1 cellular context compared by ENCODE assay signal in genomic region chr1:160400284-160400645, GRCh38.
TF ChIP-seq lines count a peak whose summit lies in the region.

Gene VANGL2, plus strand, starts transcription at chr1:160400564. Its CDS starts 15,274 bp downstream, at chr1:160415838.

TF ChIP-seq in HEK293, 187 proteins besides CTCF, POLR2A, EP300 and RAD21 (continued from another document):
- TF ChIP-seq ZNF292 (tag by site-specific recombination; IDR thresholded peaks at IDR 0.05; ENCODE audit: borderline replicate concordance, low read depth) (no peak), ZBTB20 (tag by site-specific recombination; IDR thresholded peaks at IDR 0.05) (no peak), ZFHX2 (tag by site-specific recombination; conservative IDR thresholded peaks at IDR 0.05) (0 out of 2 replicates have a peak, but pooled peaks have one; percentile 3), ZNF416 (tag by site-specific recombination; IDR thresholded peaks at IDR 0.05) (no peak), ZFP37 (tag by site-specific recombination; IDR thresholded peaks at IDR 0.05) (peak; percentile 57; the same call in 1 of the 2 replicates), ZNF37A (tag by site-specific recombination; IDR thresholded peaks at IDR 0.05) (no peak), ZNF175 (tag by site-specific recombination; IDR thresholded peaks at IDR 0.05) (no peak), KLF17 (tag by site-specific recombination; IDR thresholded peaks at IDR 0.05) (peak; percentile 61; the same call in 1 of the 2 replicates), ZNF777 (tag by site-specific recombination; IDR thresholded peaks at IDR 0.05; ENCODE audit: borderline replicate concordance) (0 out of 2 replicates have a peak, but pooled peaks have one; percentile 29), ZXDB (tag by site-specific recombination; IDR thresholded peaks at IDR 0.05) (peak; percentile 66; the same call in 1 of the 2 replicates), ZNF148 (tag by site-specific recombination; IDR thresholded peaks at IDR 0.05; ENCODE audit: borderline replicate concordance) (peak; percentile 36; the same call in 1 of the 2 replicates), ZNF266 (tag by site-specific recombination; IDR thresholded peaks at IDR 0.05; ENCODE audit: low read depth) (no peak), ZNF624 (tag by site-specific recombination; IDR thresholded peaks at IDR 0.05) (no peak), ATF2 (tag by site-specific recombination; IDR thresholded peaks at IDR 0.05; ENCODE audit: low read depth) (no peak), ZNF221 (tag by site-specific recombination; IDR thresholded peaks at IDR 0.05; ENCODE audit: borderline replicate concordance) (no peak), ZNF335 (tag by site-specific recombination; conservative IDR thresholded peaks at IDR 0.05) (no peak), GLI4 (tag by site-specific recombination; IDR thresholded peaks at IDR 0.05) (peak; percentile 79; the same call in 1 of the 2 replicates), ZNF341 (tag by site-specific recombination; IDR thresholded peaks at IDR 0.05; ENCODE audit: low read depth) (peak; percentile 100), RBAK (tag by site-specific recombination; IDR thresholded peaks at IDR 0.05) (no peak), MZF1 (tag by site-specific recombination; IDR thresholded peaks at IDR 0.05; ENCODE audit: borderline replicate concordance) (no peak), ZBTB17 (tag by site-specific recombination; IDR thresholded peaks at IDR 0.05) (0 out of 2 replicates have a peak, but pooled peaks have one; percentile 0)
- TF ChIP-seq, protein P1, sequence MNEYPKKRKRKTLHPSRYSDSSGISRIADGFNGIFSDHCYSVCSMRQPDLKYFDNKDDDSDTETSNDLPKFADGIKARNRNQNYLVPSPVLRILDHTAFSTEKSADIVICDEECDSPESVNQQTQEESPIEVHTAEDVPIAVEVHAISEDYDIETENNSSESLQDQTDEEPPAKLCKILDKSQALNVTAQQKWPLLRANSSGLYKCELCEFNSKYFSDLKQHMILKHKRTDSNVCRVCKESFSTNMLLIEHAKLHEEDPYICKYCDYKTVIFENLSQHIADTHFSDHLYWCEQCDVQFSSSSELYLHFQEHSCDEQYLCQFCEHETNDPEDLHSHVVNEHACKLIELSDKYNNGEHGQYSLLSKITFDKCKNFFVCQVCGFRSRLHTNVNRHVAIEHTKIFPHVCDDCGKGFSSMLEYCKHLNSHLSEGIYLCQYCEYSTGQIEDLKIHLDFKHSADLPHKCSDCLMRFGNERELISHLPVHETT (tag by site-specific recombination; IDR thresholded peaks at IDR 0.05) = 0 out of 2 replicates have a peak, but pooled peaks have one; percentile 37
